9 cellular contexts compared by ENCODE assay signal in the genomic region with DNA sequence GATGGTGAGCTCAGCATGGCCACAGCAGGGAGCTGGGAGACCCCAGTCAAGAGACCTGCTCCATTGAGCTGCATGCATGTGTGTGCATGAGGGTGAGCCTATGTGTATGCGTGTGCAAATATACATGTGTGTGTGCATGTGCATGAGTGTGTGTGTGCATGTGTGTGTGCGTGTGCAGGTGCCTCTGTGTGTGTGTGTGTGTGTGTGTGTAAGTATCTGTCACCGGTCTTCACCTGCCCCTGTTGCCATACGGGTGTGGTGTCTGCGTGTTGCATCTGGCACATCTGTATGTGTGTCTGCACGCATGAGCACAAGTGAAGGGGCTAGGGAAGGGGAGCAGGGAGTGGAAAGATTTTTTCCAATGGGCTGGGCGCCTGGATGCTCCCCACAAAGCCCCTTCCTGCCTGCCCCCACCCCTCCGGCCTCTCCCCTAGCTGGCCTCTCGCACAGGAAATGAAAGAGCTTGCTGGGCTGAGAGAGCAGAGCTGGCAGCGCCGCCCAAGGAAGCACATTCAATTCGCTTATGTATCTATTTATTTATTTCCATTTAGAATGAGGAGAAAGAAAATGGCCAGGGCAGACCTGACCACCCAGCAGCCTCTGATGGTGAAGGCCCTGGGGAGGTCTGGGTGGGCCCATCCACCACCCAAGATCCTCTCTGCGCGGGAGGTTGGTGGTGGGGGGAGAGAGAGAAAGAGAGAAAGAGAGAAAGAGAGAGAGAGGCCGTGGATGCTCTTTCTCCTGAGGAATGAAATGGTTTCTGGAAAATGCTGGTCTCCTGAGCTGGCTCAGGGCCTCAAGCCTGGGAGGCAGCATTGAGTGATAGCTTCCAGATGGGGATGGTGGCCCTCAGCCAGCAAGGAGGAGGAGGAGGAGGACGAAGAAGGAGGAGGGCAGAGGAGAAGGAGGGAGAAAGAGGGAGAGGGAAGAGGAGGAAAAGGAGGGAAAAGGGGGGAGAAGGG. TPM values are rescaled to one million over a fixed set of nuclear protein-coding genes. Genes with fewer than 3 reads are reported as not detected.
DNase-seq lines count a peak whose midpoint lies in the region; ATAC-seq and TF ChIP-seq lines count a peak whose summit lies in the region.
"Had no signal": no experiment of that assay in that cellular context is flagged by ENCODE, and none has a peak within 500 bp of the region (broad histone marks: within the 10 kb centered on the region; RNA-seq: fewer than 3 reads in every experiment).

No MANE protein-coding gene starts in this region.

- POLR2A ChIA-PET in activated B cell treated with CpG ODN at 0.5 μM for 24 hours (lab: Charles Lee), result interaction anchor here (1.8 to 3.0 kb wide), 5 partner anchors 71 to 114 kb away, joined by 4 to 23 read pairs (median 14); a partner anchor contains a TSS

- H3K27ac Mint-ChIP-seq in activated B cell treated with CpG ODN at 0.5 μM for 24 hours, result peak overlapping the region; percentile 68

- intact Hi-C loops in activated B cell treated with CpG ODN at 0.5 μM for 24 hours (cut with micrococcal nuclease) (loop anchor here (1.0 to 2.0 kb wide), 7 partner anchors 94 to 225 kb away; a partner anchor contains a TSS), sciatic nerve (cut with DNase I) (loop anchor here (2.0 to 10.0 kb wide), 4 partner anchors 71 to 589 kb away; a partner anchor contains a TSS)

- H3K4me3 ChIP-seq in foreskin fibroblast (ENCODE audit: low read depth in 1 of 2, low read length in 2 of 2), result peak overlapping the region; percentile 24 to 39

- CTCF ChIA-PET in activated B cell treated with CpG ODN at 0.5 μM for 24 hours (lab: Charles Lee), result interaction anchor here (0.9 to 11.2 kb wide), 16 partner anchors 10 to 225 kb away, joined by 3 to 321 read pairs (median 6); a partner anchor contains a TSS

- DNase-seq in EH (ENCODE audit: low read depth) (peak; percentile 94), activated B cell treated with CpG ODN at 0.5 μM for 24 hours (no peak), foreskin fibroblast (peak; percentile 82 to 92), sciatic nerve (ENCODE audit: low spot score) (peak; percentile 95), glomerular visceral epithelial cell (ENCODE audit: extremely low spot score) (no peak)

- TF ChIP-seq CTCF in activated B cell treated with CpG ODN at 0.5 μM for 24 hours (IDR thresholded peaks at IDR 0.05), result no peak
- TF ChIP-seq CTCF in foreskin fibroblast (IDR thresholded peaks at IDR 0.05; ENCODE audit: low read depth, low read length), result no peak

- H3K36me3 Mint-ChIP-seq in activated B cell treated with CpG ODN at 0.5 μM for 24 hours (ENCODE audit: low read depth), result no peaks in the 10 kb centered on the region

- ATAC-seq in activated B cell treated with CpG ODN at 0.5 μM for 24 hours (ENCODE audit: low read depth), result no peak
- peak; percentile 85 for ATAC-seq in sciatic nerve
- ATAC-seq in GM19397 (IDR thresholded peaks at IDR 0.05; ENCODE audit: unreplicated experiment), result no peak
- ATAC-seq in GM18502 (IDR thresholded peaks at IDR 0.05; ENCODE audit: poor library complexity, unreplicated experiment), result no peak
- no peak for ATAC-seq in GM18519 (IDR thresholded peaks at IDR 0.05; ENCODE audit: low FRiP score, unreplicated experiment)

- H3K27me3 Mint-ChIP-seq in activated B cell treated with CpG ODN at 0.5 μM for 24 hours, result no peaks in the 10 kb centered on the region

- H3K4me1 Mint-ChIP-seq in activated B cell treated with CpG ODN at 0.5 μM for 24 hours, result peaks cover 52% of the 10 kb centered on the region

- H3K9me3 Mint-ChIP-seq in activated B cell treated with CpG ODN at 0.5 μM for 24 hours, result no peaks in the 10 kb centered on the region

- peak overlapping the region; percentile 45 for H3K4me3 Mint-ChIP-seq in activated B cell treated with CpG ODN at 0.5 μM for 24 hours

RNA-seq across cellular contexts. Expression of a gene that starts 4.3 kb away (rescaled TPM):
- total RNA-seq in activated B cell treated with CpG ODN at 0.5 μM for 24 hours (6.8 and 7.3 TPM in 2 replicates), sciatic nerve (7.3 TPM)
- total RNA-seq: glomerular endothelial cell had no signal

RNA-seq across cellular contexts. Expression of a gene that starts 4.4 kb away (rescaled TPM):
- total RNA-seq in activated B cell treated with CpG ODN at 0.5 μM for 24 hours (5.2 and 8.8 TPM in 2 replicates), sciatic nerve (3.1 TPM)
- total RNA-seq: glomerular endothelial cell had no signal

RNA-seq across cellular contexts. Expression of a gene that starts 35.8 kb away (rescaled TPM):
- total RNA-seq in activated B cell treated with CpG ODN at 0.5 μM for 24 hours (1.3 and 1.4 TPM in 2 replicates), sciatic nerve (0.80 TPM)
- total RNA-seq: glomerular endothelial cell had no signal

Comparison
In these comparisons a context has a peak if more than half of its experiments do, and no peak if none do; other contexts are left out.
1. DNase-seq: peak in EH (single experiment), foreskin fibroblast (2 of 2) and sciatic nerve (single experiment); none in activated B cell treated with CpG ODN at 0.5 μM for 24 hours (single experiment) and glomerular visceral epithelial cell (single experiment).